27 cellular contexts compared by ENCODE assay signal in genomic region chr12:86787419-86787818, GRCh38.
DNase-seq lines count a peak whose midpoint lies in the region; ATAC-seq, FAIRE-seq and TF ChIP-seq lines count a peak whose summit lies in the region.
"Had no signal": no experiment of that assay in that cellular context is flagged by ENCODE, and none has a peak within 500 bp of the region (broad histone marks: within the 10 kb centered on the region; RNA-seq: fewer than 3 reads in every experiment).

No MANE protein-coding gene starts in this region.

- TF ChIP-seq CTCF in brain microvascular endothelial cell (IDR thresholded peaks at IDR 0.05; ENCODE audit: low read depth, low read length, missing control alignments) = no peak

- ATAC-seq in HG03354 (IDR thresholded peaks at IDR 0.05; ENCODE audit: poor library complexity, severe bottlenecking, unreplicated experiment) (no peak), GM19452 (IDR thresholded peaks at IDR 0.05; ENCODE audit: unreplicated experiment) (no peak)

- no peaks in the 10 kb centered on the region for H3K27me3 ChIP-seq in brain microvascular endothelial cell (replicated peaks)
- H3K27me3 ChIP-seq: BE2C, BLaER1 had no signal

- H3K4me3 ChIP-seq in brain microvascular endothelial cell (ENCODE audit: low read depth, low read length) = no peak overlapping the region
- H3K4me3 ChIP-seq: BLaER1 had no signal

- DNase-seq in ELR (ENCODE audit: low read depth) (peak; percentile 38), GM18507 (ENCODE audit: extremely low spot score, insufficient read length, low read depth) (no peak), M059J (ENCODE audit: low read depth) (peak; percentile 40), epithelial cell of prostate (ENCODE audit: low read depth, low spot score) (peak; percentile 0), brain microvascular endothelial cell (no peak), HPDE6-E6E7 (ENCODE audit: extremely low spot score) (no peak)
- DNase-seq: 8988T; ACHN; BE2C; C1 segment of cervical spinal cord; CD4-positive, alpha-beta memory T cell; CD4-positive, CD25-positive, alpha-beta regulatory T cell; CD8-positive, alpha-beta memory T cell; COR-L47; DMS 273 treated with DMSO at 0.1 percent for 48 hours; DMS153; DMS53; DMS79; DND-41; EL; GF-D8 had no signal

- no peaks in the 10 kb centered on the region for H3K36me3 ChIP-seq in brain microvascular endothelial cell (replicated peaks)
- H3K36me3 ChIP-seq: BE2C, BLaER1 had no signal

- no peak overlapping the region for H3K27ac ChIP-seq in epithelial cell of prostate
- H3K27ac ChIP-seq in brain microvascular endothelial cell = no peak overlapping the region
- H3K27ac ChIP-seq: BLaER1 had no signal

- in situ Hi-C loops in brain microvascular endothelial cell (cut with HindIII; ENCODE audit: low pct_ligation_motif_present, low sequenced_read_pairs) = no loop called here

- FAIRE-seq in GM18507 (lab: Jason Lieb, UNC) = peak; percentile 9
- FAIRE-seq: A204.1, G401.6, GM12891 had no signal

Comparison
In these comparisons a context has a peak if more than half of its experiments do, and no peak if none do; other contexts are left out.
1. DNase-seq: peak in ELR (single experiment), M059J (single experiment) and epithelial cell of prostate (single experiment); none in GM18507 (single experiment), brain microvascular endothelial cell (single experiment) and HPDE6-E6E7 (single experiment).